In genomic region chr7:131066635-131067034, GRCh38 we compare ENCODE assay signal across 13 cellular contexts.
DNase-seq lines count a peak whose midpoint lies in the region; ATAC-seq, FAIRE-seq and TF ChIP-seq lines count a peak whose summit lies in the region.
"Had no signal": no experiment of that assay in that cellular context is flagged by ENCODE, and none has a peak within 500 bp of the region (broad histone marks: within the 10 kb centered on the region; RNA-seq: fewer than 3 reads in every experiment).

No MANE protein-coding gene starts in this region.

- TF ChIP-seq CTCF in K562 (IDR thresholded peaks at IDR 0.05 in 2 of 3, conservative IDR thresholded peaks at IDR 0.05 in 1 of 3; ENCODE audit: insufficient read depth in 2 of 3, low read depth in 1 of 3, low read length in 3 of 3) (no peak), right lobe of liver (IDR thresholded peaks at IDR 0.05) (no peak)

- H3K36me3 ChIP-seq in K562 (ENCODE audit: control insufficient read depth, insufficient read depth, low read length) (no peaks in the 10 kb centered on the region), right lobe of liver (no peaks in the 10 kb centered on the region)
- H3K36me3 ChIP-seq: pancreas had no signal

- DNase-seq in ACHN (peak; percentile 24), HuH-7 (ENCODE audit: low spot score) (peak; percentile 62), K562 (ENCODE audit: extremely low read depth in 1 of 4, low spot score in 3 of 4) (no peak), right lobe of liver (no peak), NCI-H69 (lab: John Stamatoyannopoulos, UW) (no peak), NOMO-1 treated with dmso at 0.1 percent for 144 hours (lab: John Stamatoyannopoulos, UW; ENCODE audit: unreplicated experiment) (no peak), NCI-H748 (lab: John Stamatoyannopoulos, UW; ENCODE audit: unreplicated experiment) (no peak), T-helper 1 cell (no peak)
- DNase-seq: amniotic stem cell, hippocampal formation, NCI-H2029 treated with DMSO at 0.1 percent for 48 hours, pancreas had no signal

- H3K9me1 ChIP-seq in K562 (ENCODE audit: control insufficient read depth, insufficient read depth, low read length): no peaks in the 10 kb centered on the region

- POLR2A ChIA-PET in K562 (lab: Yijun Ruan, JAX): interaction anchor here (1.4 kb wide), 1 partner anchor 26 kb away, joined by 5 read pairs; no protein-coding TSS in a partner anchor

- H3K9ac ChIP-seq in K562 (ENCODE audit: insufficient read depth in 1 of 2, low read depth in 2 of 2, low read length in 2 of 2): no peak overlapping the region

- intact Hi-C loops in K562 (cut with micrococcal nuclease): loop anchor here (5.0 kb wide), 1 partner anchor 446 kb away; no protein-coding TSS in a partner anchor
- intact Hi-C loops in right lobe of liver (cut with DNase I): no loop called here

- no peaks in the 10 kb centered on the region for H3K79me2 ChIP-seq in K562 (ENCODE audit: control insufficient read depth, insufficient read depth, low read length)

- TF ChIP-seq RAD21 in K562 (CRISPR knock-in tag; conservative IDR thresholded peaks at IDR 0.05 in 1 of 2, IDR thresholded peaks at IDR 0.05 in 1 of 2): no peak

- H4K20me1 ChIP-seq in K562 (replicated peaks; ENCODE audit: control insufficient read depth, insufficient read depth, low read length): no peaks in the 10 kb centered on the region

- TF ChIP-seq POLR2A in K562 (conservative IDR thresholded peaks at IDR 0.05) (no peak), right lobe of liver (IDR thresholded peaks at IDR 0.05) (no peak)

- no peaks in the 10 kb centered on the region for H3K9me3 ChIP-seq in K562 (replicated peaks; ENCODE audit: control insufficient read depth, insufficient read depth, low read depth, low read length)
- H3K9me3 ChIP-seq in right lobe of liver: no peaks in the 10 kb centered on the region
- H3K9me3 ChIP-seq: pancreas had no signal

- no peak overlapping the region for H3K27ac ChIP-seq in K562 (ENCODE audit: extremely low read depth, low read depth, low read length)
- peak overlapping the region; percentile 24 to 73 (median 51) for H3K27ac ChIP-seq in right lobe of liver

- CTCF ChIA-PET in K562 (lab: Yijun Ruan, JAX; ENCODE audit: low intra/inter-chr PET ratio): no interaction called here

- H3K4me1 ChIP-seq in K562 (replicated peaks in 1 of 2; ENCODE audit: control insufficient read depth in 2 of 2, insufficient read depth in 2 of 2, low read length in 2 of 2): peaks cover 6 to 11% of the 10 kb centered on the region in 2 experiments; a peak in 3 of 5 replicates
- H3K4me1 ChIP-seq in right lobe of liver: peaks cover 0 to 39% (median 12%) of the 10 kb centered on the region in 4 donors

- H3K4me3 ChIP-seq in K562 (no peak overlapping the region), right lobe of liver (no peak overlapping the region)
- H3K4me3 ChIP-seq: pancreas had no signal

- no peak overlapping the region for H3K4me2 ChIP-seq in K562 (ENCODE audit: insufficient read depth, low read length)

- TF ChIP-seq EP300 in K562 (IDR thresholded peaks at IDR 0.05; ENCODE audit: low read length): no peak

- FAIRE-seq in K562 (lab: Jason Lieb, UNC): no peak
- FAIRE-seq: GM18507, pancreas had no signal

- BruUV-seq in K562 (replicated peaks; lab: Mats Ljungman, UMichigan): no TSS peak

- H2AFZ ChIP-seq in K562 (ENCODE audit: low read depth, low read length): no peak overlapping the region

- in situ Hi-C loops in ACHN (cut with HindIII; ENCODE audit: low pct_ligation_motif_present, low pct_unique_long_range_greater_than_20kb, low sequenced_read_pairs): no loop called here
- in situ Hi-C loops in K562 (cut with MboI): no loop called here

- no peaks in the 10 kb centered on the region for H3K27me3 ChIP-seq in K562 (ENCODE audit: control insufficient read depth in 2 of 2, insufficient read depth in 2 of 2, low read length in 2 of 2)
- H3K27me3 ChIP-seq in right lobe of liver: no peaks in the 10 kb centered on the region
- H3K27me3 ChIP-seq: pancreas had no signal

- ATAC-seq in K562 (peak; percentile 58), right lobe of liver (peak; percentile 49 to 57 (median 52))

TF ChIP-seq in K562, 482 proteins besides CTCF, POLR2A, EP300 and RAD21:
- no peak for TF ChIP-seq ZNF175 (CRISPR knock-in tag; IDR thresholded peaks at IDR 0.05; ENCODE audit: low read depth)
- peak; percentile 6; the same call in 1 of the 2 replicates for TF ChIP-seq SOX6 (IDR thresholded peaks at IDR 0.05)
- TF ChIP-seq ATF3 (IDR thresholded peaks at IDR 0.05): peak; percentile 92
- 0 out of 2 replicates have a peak, but pooled peaks have one; percentile 18 for TF ChIP-seq ATF3 (CRISPR knock-in tag; conservative IDR thresholded peaks at IDR 0.05)
- TF ChIP-seq FOXA3 (CRISPR knock-in tag; conservative IDR thresholded peaks at IDR 0.05 in 1 of 2, IDR thresholded peaks at IDR 0.05 in 1 of 2): peak; percentile 28 to 61; a peak in 2 of 4 replicates
- no peak for TF ChIP-seq ZBTB43 (CRISPR knock-in tag; IDR thresholded peaks at IDR 0.05)
- TF ChIP-seq, protein P1, sequence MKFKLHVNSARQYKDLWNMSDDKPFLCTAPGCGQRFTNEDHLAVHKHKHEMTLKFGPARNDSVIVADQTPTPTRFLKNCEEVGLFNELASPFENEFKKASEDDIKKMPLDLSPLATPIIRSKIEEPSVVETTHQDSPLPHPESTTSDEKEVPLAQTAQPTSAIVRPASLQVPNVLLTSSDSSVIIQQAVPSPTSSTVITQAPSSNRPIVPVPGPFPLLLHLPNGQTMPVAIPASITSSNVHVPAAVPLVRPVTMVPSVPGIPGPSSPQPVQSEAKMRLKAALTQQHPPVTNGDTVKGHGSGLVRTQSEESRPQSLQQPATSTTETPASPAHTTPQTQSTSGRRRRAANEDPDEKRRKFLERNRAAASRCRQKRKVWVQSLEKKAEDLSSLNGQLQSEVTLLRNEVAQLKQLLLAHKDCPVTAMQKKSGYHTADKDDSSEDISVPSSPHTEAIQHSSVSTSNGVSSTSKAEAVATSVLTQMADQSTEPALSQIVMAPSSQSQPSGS (CRISPR knock-in tag; IDR thresholded peaks at IDR 0.05): no peak
- TF ChIP-seq JUND (IDR thresholded peaks at IDR 0.05; ENCODE audit: borderline replicate concordance, low read depth, low read length): peak; percentile 72
- TF ChIP-seq JUND (tag; IDR thresholded peaks at IDR 0.05; ENCODE audit: borderline replicate concordance, low read depth, low read length): no peak; the same call in 2 of the 3 replicates
- TF ChIP-seq FOXM1 (IDR thresholded peaks at IDR 0.05; ENCODE audit: low read depth): peak; percentile 40; the same call in 1 of the 2 replicates
- no peak for TF ChIP-seq FOXM1 (CRISPR knock-in tag; IDR thresholded peaks at IDR 0.05; ENCODE audit: low read depth)
- TF ChIP-seq ZEB2 (IDR thresholded peaks at IDR 0.05): peak; percentile 73; the same call in 1 of the 2 replicates
- TF ChIP-seq ARID1B (IDR thresholded peaks at IDR 0.05): peak; percentile 13; the same call in 1 of the 2 replicates
- TF ChIP-seq JUN (IDR thresholded peaks at IDR 0.05; ENCODE audit: borderline replicate concordance, low read depth, low read length): 0 out of 2 replicates have a peak, but pooled peaks have one; percentile 8
- TF ChIP-seq JUN (CRISPR knock-in tag; IDR thresholded peaks at IDR 0.05; ENCODE audit: borderline replicate concordance): no peak
- no peak for TF ChIP-seq RBM15 (IDR thresholded peaks at IDR 0.05; ENCODE audit: insufficient read depth, low read length)
- TF ChIP-seq CEBPG (CRISPR knock-in tag; IDR thresholded peaks at IDR 0.05): peak; percentile 64
- TF ChIP-seq CEBPG (tag; conservative IDR thresholded peaks at IDR 0.05 in 1 of 2, IDR thresholded peaks at IDR 0.05 in 1 of 2): peak; percentile 78 to 92
- peak; percentile 68 for TF ChIP-seq CEBPB (tag; IDR thresholded peaks at IDR 0.05)
- TF ChIP-seq ATF7 (IDR thresholded peaks at IDR 0.05): peak; percentile 47; the same call in 1 of the 2 replicates

Comparison
In these comparisons a context has a peak if more than half of its experiments do, and no peak if none do; other contexts are left out.
1. DNase-seq: peak in ACHN (single experiment) and HuH-7 (single experiment); none in K562 (0 of 4), right lobe of liver (0 of 3), NCI-H69 (single experiment), NOMO-1 treated with dmso at 0.1 percent for 144 hours (single experiment), NCI-H748 (single experiment) and T-helper 1 cell (0 of 5).